In the genomic region with DNA sequence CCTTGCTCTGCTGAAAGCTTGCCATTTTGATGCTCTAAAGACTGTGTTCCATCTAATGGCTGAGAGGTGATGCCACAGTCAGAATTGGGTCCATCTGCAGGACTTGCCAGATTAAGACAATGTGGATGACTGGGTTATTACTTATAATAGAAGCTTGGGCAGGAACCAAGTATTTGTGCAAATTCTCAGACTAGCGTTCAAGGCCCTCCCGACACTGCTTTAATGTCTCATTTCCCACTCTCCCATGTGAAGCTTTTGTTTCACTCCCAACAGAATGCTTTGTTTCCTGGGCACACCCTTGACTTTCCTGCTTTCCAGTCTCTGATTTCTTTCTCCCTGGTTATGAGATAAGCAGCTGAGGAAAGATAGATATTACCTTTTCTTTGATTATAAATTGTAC, we compare ENCODE assay signal across 35 cellular contexts.
"Had no signal": no experiment of that assay in that cellular context is flagged by ENCODE, and none has a peak within 500 bp of the region (broad histone marks: within the 10 kb centered on the region; RNA-seq: fewer than 3 reads in every experiment).

No MANE protein-coding gene starts in this region.

- H3K4me3 Mint-ChIP-seq: activated CD4-positive, alpha-beta memory T cell treated with anti-CD3 and anti-CD28 coated beads for 36 hours; activated CD4-positive, alpha-beta T cell treated with anti-CD3 and anti-CD28 coated beads for 36 hours; activated CD4-positive, alpha-beta T cell treated with anti-CD3 and anti-CD28 coated beads, Interleukin-2, amount 10 ng/mL, durations not matched to agents 24 days and 14 days; activated CD8-positive, alpha-beta memory T cell treated with anti-CD3 and anti-CD28 coated beads, Interleukin-2, amount 10 ng/mL, durations not matched to agents 7 days and 5 days; activated CD8-positive, alpha-beta T cell treated with anti-CD3 and anti-CD28 coated beads, Interleukin-2, amount 10 ng/mL, durations not matched to agents 7 days and 5 days; activated naive CD4-positive, alpha-beta T cell treated with anti-CD3 and anti-CD28 coated beads for 36 hours; activated naive CD4-positive, alpha-beta T cell treated with anti-CD3 and anti-CD28 coated beads, Interleukin-2, amount 50 U/mL, for 24 hours; activated naive CD8-positive, alpha-beta T cell treated with anti-CD3 and anti-CD28 coated beads for 36 hours; activated naive CD8-positive, alpha-beta T cell treated with anti-CD3 and anti-CD28 coated beads, Interleukin-2, amount 50 U/mL, for 24 hours; activated T-helper 1 cell treated with anti-CD3 and anti-CD28 coated beads, Interleukin-12 subunit alpha, Interleukin-12 subunit beta, Interleukin-2, Interleukin-4 antibody, amounts not matched to agents 30 ng/mL and 10 ng/mL and 1 ng/mL, durations not matched to agents 14 hours and 24 hours and 36 hours; T-helper 17 cell; T-helper 2 cell treated with Interferon-gamma antibody and Interleukin-4, amounts not matched to agents 5 μg/mL and 100 μg/mL, for 36 hours had no signal

- H3K4me3 ChIP-seq: adrenal gland, body of pancreas, colonic mucosa, esophagus squamous epithelium, gastrocnemius medialis, heart right ventricle had no signal

- H3K27ac ChIP-seq: adrenal gland, body of pancreas, colonic mucosa, epithelial cell of prostate, esophagus squamous epithelium, foreskin keratinocyte, gastrocnemius medialis, heart right ventricle had no signal

- H3K9me3 Mint-ChIP-seq: activated CD4-positive, alpha-beta memory T cell treated with anti-CD3 and anti-CD28 coated beads for 36 hours; activated CD4-positive, alpha-beta T cell treated with anti-CD3 and anti-CD28 coated beads, Interleukin-2, amount 10 ng/mL, durations not matched to agents 24 days and 14 days; activated naive CD4-positive, alpha-beta T cell treated with anti-CD3 and anti-CD28 coated beads for 36 hours; activated naive CD8-positive, alpha-beta T cell treated with anti-CD3 and anti-CD28 coated beads for 36 hours; activated naive CD8-positive, alpha-beta T cell treated with anti-CD3 and anti-CD28 coated beads, Interleukin-2, amount 50 U/mL, for 24 hours; activated T-helper 1 cell treated with anti-CD3 and anti-CD28 coated beads, Interleukin-12 subunit alpha, Interleukin-12 subunit beta, Interleukin-2, Interleukin-4 antibody, amounts not matched to agents 30 ng/mL and 10 ng/mL and 1 ng/mL, durations not matched to agents 14 hours and 24 hours and 36 hours; activated T-helper 2 cell treated with anti-CD3 and anti-CD28 coated beads, Interferon-gamma antibody, Interleukin-2, Interleukin-4, amounts not matched to agents 10 μg/mL and 5 μg/mL and 100 μg/mL, durations not matched to agents 14 hours and 24 hours and 36 hours; T-helper 2 cell treated with Interferon-gamma antibody and Interleukin-4, amounts not matched to agents 5 μg/mL and 100 μg/mL, for 36 hours had no signal

- H3K4me1 Mint-ChIP-seq: activated CD4-positive, alpha-beta T cell treated with anti-CD3 and anti-CD28 coated beads for 36 hours; activated CD4-positive, alpha-beta T cell treated with anti-CD3 and anti-CD28 coated beads, Interleukin-2, amount 10 ng/mL, durations not matched to agents 24 days and 14 days; activated CD8-positive, alpha-beta memory T cell treated with anti-CD3 and anti-CD28 coated beads, Interleukin-2, amount 10 ng/mL, durations not matched to agents 7 days and 5 days; activated naive CD4-positive, alpha-beta T cell treated with anti-CD3 and anti-CD28 coated beads, Interleukin-2, amount 50 U/mL, for 24 hours; activated naive CD8-positive, alpha-beta T cell treated with anti-CD3 and anti-CD28 coated beads for 36 hours; activated naive CD8-positive, alpha-beta T cell treated with anti-CD3 and anti-CD28 coated beads, Interleukin-2, amount 50 U/mL, for 24 hours; T-helper 17 cell had no signal

- ATAC-seq: activated CD4-positive, alpha-beta T cell treated with anti-CD3 and anti-CD28 coated beads for 36 hours; activated CD8-positive, alpha-beta memory T cell treated with anti-CD3 and anti-CD28 coated beads, Interleukin-2, amount 10 ng/mL, durations not matched to agents 7 days and 5 days; activated CD8-positive, alpha-beta T cell treated with anti-CD3 and anti-CD28 coated beads, Interleukin-2, amount 10 ng/mL, durations not matched to agents 7 days and 5 days; activated naive CD8-positive, alpha-beta T cell treated with anti-CD3 and anti-CD28 coated beads, Interleukin-2, amount 50 U/mL, for 24 hours; body of pancreas; foreskin keratinocyte; gastrocnemius medialis; T-helper 17 cell had no signal

- DNase-seq: activated CD4-positive, alpha-beta memory T cell treated with anti-CD3 and anti-CD28 coated beads for 36 hours; activated CD4-positive, alpha-beta T cell treated with anti-CD3 and anti-CD28 coated beads for 36 hours; activated CD4-positive, alpha-beta T cell treated with anti-CD3 and anti-CD28 coated beads, Interleukin-2, amount 10 ng/mL, durations not matched to agents 24 days and 14 days; activated CD4-positive, CD25-positive, alpha-beta regulatory T cell; activated CD4-positive, CD25-positive, alpha-beta regulatory T cell treated with anti-CD3 and anti-CD28 coated beads, Interleukin-2, amount 50 U/mL, for 72 hours; activated CD8-positive, alpha-beta memory T cell treated with anti-CD3 and anti-CD28 coated beads, Interleukin-2, amount 10 ng/mL, durations not matched to agents 7 days and 5 days; activated CD8-positive, alpha-beta memory T cell treated with anti-CD3 and anti-CD28 coated beads, Interleukin-2, amount 50 U/mL, for 4 hours; activated CD8-positive, alpha-beta T cell treated with anti-CD3 and anti-CD28 coated beads, Interleukin-2, amount 10 ng/mL, durations not matched to agents 7 days and 5 days; activated effector memory CD4-positive, alpha-beta T cell treated with anti-CD3 and anti-CD28 coated beads, Interleukin-2, amount 50 U/mL, for 16 hours; activated naive CD4-positive, alpha-beta T cell treated with anti-CD3 and anti-CD28 coated beads for 36 hours; activated naive CD8-positive, alpha-beta T cell treated with anti-CD3 and anti-CD28 coated beads for 36 hours; activated naive CD8-positive, alpha-beta T cell treated with anti-CD3 and anti-CD28 coated beads, Interleukin-2, amount 50 U/mL, for 24 hours; activated T-cell treated with anti-CD3 and anti-CD28 coated beads, Interleukin-2, amount 50 U/mL, for 1 hour; activated T-cell treated with anti-CD3 and anti-CD28 coated beads, Interleukin-2, amount 50 U/mL, for 48 hours; adrenal gland; amygdala; aorta; body of pancreas; central memory CD4-positive, alpha-beta T cell; cerebellar nuclear complex; colonic mucosa; effector CD8-positive, alpha-beta T cell; esophagus squamous epithelium; foreskin keratinocyte; gastrocnemius medialis; glutamatergic neuron; heart right ventricle; T-helper 1 cell; T-helper 17 cell; T1000 had no signal

- H3K27me3 Mint-ChIP-seq: activated CD4-positive, alpha-beta memory T cell treated with anti-CD3 and anti-CD28 coated beads for 36 hours; activated CD4-positive, alpha-beta T cell treated with anti-CD3 and anti-CD28 coated beads for 36 hours; activated CD4-positive, alpha-beta T cell treated with anti-CD3 and anti-CD28 coated beads, Interleukin-2, amount 10 ng/mL, durations not matched to agents 24 days and 14 days; activated CD8-positive, alpha-beta memory T cell treated with anti-CD3 and anti-CD28 coated beads, Interleukin-2, amount 10 ng/mL, durations not matched to agents 7 days and 5 days; activated naive CD4-positive, alpha-beta T cell treated with anti-CD3 and anti-CD28 coated beads, Interleukin-2, amount 50 U/mL, for 24 hours; activated naive CD8-positive, alpha-beta T cell treated with anti-CD3 and anti-CD28 coated beads for 36 hours; T-helper 17 cell had no signal

- H3K27me3 ChIP-seq: body of pancreas, colonic mucosa, gastrocnemius medialis, heart right ventricle had no signal

- H3K4me1 ChIP-seq: adrenal gland, body of pancreas, colonic mucosa, esophagus squamous epithelium, foreskin keratinocyte had no signal

- H3K9me3 ChIP-seq: adrenal gland, body of pancreas, colonic mucosa, esophagus squamous epithelium, gastrocnemius medialis, heart right ventricle had no signal

- H3K27ac Mint-ChIP-seq: activated CD4-positive, alpha-beta memory T cell treated with anti-CD3 and anti-CD28 coated beads for 36 hours; activated CD4-positive, alpha-beta T cell treated with anti-CD3 and anti-CD28 coated beads for 36 hours; activated CD4-positive, alpha-beta T cell treated with anti-CD3 and anti-CD28 coated beads, Interleukin-2, amount 10 ng/mL, durations not matched to agents 24 days and 14 days; activated CD8-positive, alpha-beta memory T cell treated with anti-CD3 and anti-CD28 coated beads, Interleukin-2, amount 10 ng/mL, durations not matched to agents 7 days and 5 days; activated CD8-positive, alpha-beta T cell treated with anti-CD3 and anti-CD28 coated beads, Interleukin-2, amount 10 ng/mL, durations not matched to agents 7 days and 5 days; activated naive CD4-positive, alpha-beta T cell treated with anti-CD3 and anti-CD28 coated beads for 36 hours; activated naive CD4-positive, alpha-beta T cell treated with anti-CD3 and anti-CD28 coated beads, Interleukin-2, amount 50 U/mL, for 24 hours; activated naive CD8-positive, alpha-beta T cell treated with anti-CD3 and anti-CD28 coated beads for 36 hours; activated naive CD8-positive, alpha-beta T cell treated with anti-CD3 and anti-CD28 coated beads, Interleukin-2, amount 50 U/mL, for 24 hours; activated T-helper 1 cell treated with anti-CD3 and anti-CD28 coated beads, Interleukin-12 subunit alpha, Interleukin-12 subunit beta, Interleukin-2, Interleukin-4 antibody, amounts not matched to agents 30 ng/mL and 10 ng/mL and 1 ng/mL, durations not matched to agents 14 hours and 24 hours and 36 hours; activated T-helper 2 cell treated with anti-CD3 and anti-CD28 coated beads, Interferon-gamma antibody, Interleukin-2, Interleukin-4, amounts not matched to agents 10 μg/mL and 5 μg/mL and 100 μg/mL, durations not matched to agents 14 hours and 24 hours and 36 hours; T-helper 17 cell; T-helper 2 cell treated with Interferon-gamma antibody and Interleukin-4, amounts not matched to agents 5 μg/mL and 100 μg/mL, for 36 hours had no signal

- H3K36me3 Mint-ChIP-seq: activated CD4-positive, alpha-beta memory T cell treated with anti-CD3 and anti-CD28 coated beads for 36 hours; activated CD8-positive, alpha-beta memory T cell treated with anti-CD3 and anti-CD28 coated beads, Interleukin-2, amount 10 ng/mL, durations not matched to agents 7 days and 5 days; activated naive CD4-positive, alpha-beta T cell treated with anti-CD3 and anti-CD28 coated beads, Interleukin-2, amount 50 U/mL, for 24 hours; activated naive CD8-positive, alpha-beta T cell treated with anti-CD3 and anti-CD28 coated beads for 36 hours had no signal

- H3K36me3 ChIP-seq: adrenal gland, colonic mucosa, esophagus squamous epithelium, gastrocnemius medialis, heart right ventricle had no signal
